ENCODE assay signal across 8 cellular contexts in the genomic region with DNA sequence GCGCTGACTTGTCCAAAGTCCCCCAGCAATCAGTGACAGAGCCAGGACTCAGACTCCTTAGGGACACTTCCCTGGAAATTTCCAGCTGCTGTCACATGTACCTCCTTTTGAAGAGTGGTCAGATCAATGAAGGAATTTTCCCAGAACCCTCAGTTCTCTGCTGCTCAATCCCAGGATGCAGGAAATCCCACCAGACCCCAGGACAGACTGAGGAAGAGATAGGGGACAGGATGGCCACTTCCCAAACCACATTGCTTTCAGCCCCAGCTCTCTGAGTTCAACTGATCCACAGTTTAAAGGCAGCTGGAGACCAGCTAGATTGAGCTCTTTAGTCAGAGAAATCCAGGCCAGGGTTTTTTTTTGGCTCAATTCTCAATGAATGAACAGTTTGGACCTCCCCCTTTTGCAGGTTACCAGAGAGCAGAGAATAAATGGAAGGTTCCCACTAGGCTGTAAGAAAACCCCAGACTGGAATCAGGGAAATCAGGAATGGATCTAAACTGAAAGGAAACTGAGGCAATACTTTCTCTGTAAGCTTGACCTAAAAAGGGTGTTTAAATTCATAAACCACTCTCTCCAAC. TPM values are rescaled to one million over a fixed set of nuclear protein-coding genes. Genes with fewer than 3 reads are reported as not detected.
DNase-seq lines count a peak whose midpoint lies in the region; ATAC-seq and TF ChIP-seq lines count a peak whose summit lies in the region.

No MANE protein-coding gene starts in this region.

- no peaks in the 10 kb centered on the region for H3K9me3 Mint-ChIP-seq in memory B cell

- H3K36me3 Mint-ChIP-seq in memory B cell = no peaks in the 10 kb centered on the region

- peaks cover 0 to 15% (median 11%) of the 10 kb centered on the region in 4 donors for H3K4me1 ChIP-seq in Peyer's patch

- peaks cover 10% of the 10 kb centered on the region for H3K4me1 Mint-ChIP-seq in memory B cell

- peak; percentile 50 for ATAC-seq in memory B cell (ENCODE audit: low read depth)
- no peak for ATAC-seq in GM21576 (IDR thresholded peaks at IDR 0.05; ENCODE audit: unreplicated experiment)
- no peak for ATAC-seq in GM18502 (IDR thresholded peaks at IDR 0.05; ENCODE audit: poor library complexity, unreplicated experiment)

- H3K4me3 ChIP-seq in cardiac fibroblast (replicated peaks in 1 of 2; ENCODE audit: low read depth in 2 of 2, low read length in 2 of 2) (no peak overlapping the region), Peyer's patch (no peak overlapping the region)

- H3K9me3 ChIP-seq in Peyer's patch = peaks cover 0 to 3% (median 0%) of the 10 kb centered on the region in 4 donors

- H3K27ac ChIP-seq in Peyer's patch = no peak overlapping the region

- DNase-seq in AG09319 (ENCODE audit: extremely low read depth, low read depth) (peak; percentile 5), GM19238 (ENCODE audit: insufficient read length, low spot score) (peak; percentile 45), NCI-H446 (lab: John Stamatoyannopoulos, UW) (peak; percentile 12 to 24), cardiac fibroblast (ENCODE audit: low read depth in 2 of 2) (peak; percentile 57 to 68), memory B cell (ENCODE audit: low spot score in 2 of 2) (no peak), Peyer's patch (no peak)

- no peak for TF ChIP-seq POLR2A in Peyer's patch (IDR thresholded peaks at IDR 0.05)

- no peak overlapping the region for H3K4me3 Mint-ChIP-seq in memory B cell

- no peak for TF ChIP-seq CTCF in AG09319 (IDR thresholded peaks at IDR 0.05; ENCODE audit: low read depth, low read length)
- no peak for TF ChIP-seq CTCF in cardiac fibroblast (IDR thresholded peaks at IDR 0.05; ENCODE audit: low read depth, low read length)
- TF ChIP-seq CTCF in Peyer's patch (IDR thresholded peaks at IDR 0.05) = no peak

- H3K27me3 Mint-ChIP-seq in memory B cell = peaks cover 19% of the 10 kb centered on the region

- no peak overlapping the region for H3K27ac Mint-ChIP-seq in memory B cell

- H3K27me3 ChIP-seq in Peyer's patch = no peaks in the 10 kb centered on the region

- no peaks in the 10 kb centered on the region for H3K36me3 ChIP-seq in Peyer's patch

RNA-seq across cellular contexts. Expression of gene CYP1A1, which starts 1.5 kb away (rescaled TPM):
- total RNA-seq in Peyer's patch = 1 to 10 TPM in 1 of 4 donors, under 1 TPM in 1, not detected in 2; 0.70 to 3.3 TPM

RNA-seq across cellular contexts. Expression of gene CYP1A2, which starts 24.8 kb away (rescaled TPM):
- not detected for total RNA-seq in Peyer's patch

RNA-seq across cellular contexts. Expression of gene EDC3, which starts 28.0 kb away (rescaled TPM):
- 10 to 100 TPM; 23.5 to 43.7 (median 32.2) TPM for total RNA-seq in Peyer's patch

RNA-seq across cellular contexts. Expression of gene CSK, which starts 58.0 kb away (rescaled TPM):
- 100 to 1,000 TPM in 1 of 4 donors, 10 to 100 TPM in 3; 53.8 to 122 (median 66.2) TPM for total RNA-seq in Peyer's patch

Comparison
In these comparisons a context has a peak if more than half of its experiments do, and no peak if none do; other contexts are left out.
1. DNase-seq: peak in AG09319 (single experiment), GM19238 (single experiment), NCI-H446 (2 of 2) and cardiac fibroblast (2 of 2); none in memory B cell (0 of 2) and Peyer's patch (0 of 3).